8 cellular contexts compared by ENCODE assay signal in the genomic region with DNA sequence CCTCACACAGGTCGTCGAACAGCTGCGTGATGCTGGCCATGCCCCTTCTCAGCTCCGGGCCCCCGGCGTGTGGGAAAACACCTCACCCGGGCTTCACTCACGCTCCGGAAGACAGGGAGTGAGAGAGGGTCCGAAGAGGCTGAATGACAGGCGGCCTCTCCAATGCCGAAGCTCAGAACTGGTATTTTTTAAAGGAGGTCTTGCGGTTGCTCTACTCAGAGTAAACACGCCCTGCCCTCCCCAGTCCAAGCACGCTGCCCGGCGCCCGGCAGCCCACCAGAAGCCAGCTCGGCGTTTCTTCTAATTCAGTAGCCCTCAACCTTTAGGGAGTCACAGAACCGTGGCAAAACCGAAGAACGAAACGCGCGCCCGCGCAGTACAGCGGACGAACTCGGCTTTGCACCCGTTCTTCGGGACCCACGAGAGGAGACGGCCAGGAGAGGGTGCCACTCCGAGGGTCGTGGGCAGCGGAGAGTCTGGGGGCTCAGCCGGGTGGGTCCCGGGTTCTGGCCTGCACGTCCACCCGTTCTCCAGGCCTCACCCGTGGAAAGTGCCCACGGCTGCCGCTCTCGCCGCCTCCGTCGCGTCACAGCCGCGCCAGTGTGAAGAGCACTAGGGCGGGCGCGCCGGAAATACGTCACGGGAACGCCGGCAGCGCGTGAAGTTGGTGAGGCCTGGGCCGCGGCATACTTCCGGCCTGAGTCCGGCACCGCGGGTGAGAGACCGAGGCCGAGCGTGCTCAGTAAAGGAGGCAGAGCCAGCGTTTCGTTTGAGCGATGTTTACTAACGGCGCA. TPM values are rescaled to one million over a fixed set of nuclear protein-coding genes. Genes with fewer than 3 reads are reported as not detected.
DNase-seq lines count a peak whose midpoint lies in the region; ATAC-seq and TF ChIP-seq lines count a peak whose summit lies in the region.

A gene with protein sequence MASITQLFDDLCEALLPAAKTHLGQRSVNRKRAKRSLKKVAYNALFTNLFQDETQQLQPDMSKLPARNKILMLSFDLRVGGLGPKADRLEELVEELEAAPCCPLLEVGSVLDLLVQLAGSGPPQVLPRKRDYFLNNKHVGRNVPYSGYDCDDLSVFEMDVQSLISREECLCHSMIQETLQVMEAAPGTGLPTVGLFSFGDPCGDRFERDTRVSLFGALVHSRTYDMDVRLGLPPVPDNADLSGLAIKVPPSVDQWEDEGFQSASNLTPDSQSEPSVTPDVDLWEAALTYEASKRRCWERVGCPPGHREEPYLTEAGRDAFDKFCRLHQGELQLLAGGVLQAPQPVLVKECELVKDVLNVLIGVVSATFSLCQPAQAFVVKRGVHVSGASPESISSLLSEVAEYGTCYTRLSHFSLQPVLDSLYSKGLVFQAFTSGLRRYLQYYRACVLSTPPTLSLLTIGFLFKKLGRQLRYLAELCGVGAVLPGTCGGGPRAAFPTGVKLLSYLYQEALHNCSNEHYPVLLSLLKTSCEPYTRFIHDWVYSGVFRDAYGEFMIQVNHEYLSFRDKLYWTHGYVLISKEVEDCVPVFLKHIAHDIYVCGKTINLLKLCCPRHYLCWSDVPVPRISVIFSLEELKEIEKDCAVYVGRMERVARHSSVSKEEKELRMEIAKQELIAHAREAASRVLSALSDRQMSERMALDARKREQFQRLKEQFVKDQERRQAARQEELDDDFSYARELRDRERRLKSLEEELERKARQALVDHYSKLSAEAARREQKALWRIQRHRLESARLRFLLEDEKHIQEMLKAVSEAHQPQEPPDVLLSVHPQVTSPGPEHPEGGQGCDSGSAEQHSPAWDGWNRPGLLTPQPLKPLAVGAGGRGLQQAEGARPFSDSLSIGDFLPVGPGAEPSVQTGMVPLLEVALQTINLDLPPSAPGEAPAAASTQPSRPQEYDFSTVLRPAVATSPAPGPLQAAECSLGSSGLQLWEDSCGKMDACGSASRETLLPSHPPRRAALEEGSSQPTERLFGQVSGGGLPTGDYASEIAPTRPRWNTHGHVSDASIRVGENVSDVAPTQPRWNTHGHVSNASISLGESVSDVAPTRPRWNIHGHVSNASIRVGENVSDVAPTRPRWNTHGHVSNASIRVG (N-terminal part only) (minus strand): TSS at position 604 of the 794 bp plus-strand sequence. CDS start 564 bp downstream, at position 40.

- peak within 1 kb of the TSS; percentile 99 for H3K4me3 Mint-ChIP-seq in progenitor cell of endocrine pancreas (ENCODE audit: low read depth)

- H3K4me1 ChIP-seq in adrenal gland (replicated peaks in 1 of 2) (peaks cover 35 to 44% of the 10 kb centered on the region in 2 donors), heart right ventricle (peaks cover 34 to 65% (median 51%) of the 10 kb centered on the region in 9 donors), upper lobe of right lung (peaks cover 45% of the 10 kb centered on the region)

- H3K36me3 ChIP-seq in adrenal gland (replicated peaks in 1 of 2) (peaks cover 0 to 16% of the 10 kb centered on the region in 2 donors), heart right ventricle (peaks cover 0 to 42% (median 8%) of the 10 kb centered on the region in 9 donors), upper lobe of right lung (peaks cover 33% of the 10 kb centered on the region)

- H3K9me3 ChIP-seq in adrenal gland (replicated peaks in 1 of 3) (no peaks in the 10 kb centered on the region), heart right ventricle (no peaks in the 10 kb centered on the region), upper lobe of right lung (no peaks in the 10 kb centered on the region)

- no peaks in the 10 kb centered on the region for H3K9me3 Mint-ChIP-seq in progenitor cell of endocrine pancreas (ENCODE audit: low read depth)

- peak; percentile 70 to 77 for TF ChIP-seq POLR2A in adrenal gland (IDR thresholded peaks at IDR 0.05)

- peak within 1 kb of the TSS; percentile 96 for H3K27ac Mint-ChIP-seq in progenitor cell of endocrine pancreas

- no peaks in the 10 kb centered on the region for H3K27me3 ChIP-seq in adrenal gland
- H3K27me3 ChIP-seq in heart right ventricle, result no peaks in the 10 kb centered on the region
- H3K27me3 ChIP-seq in upper lobe of right lung, result no peaks in the 10 kb centered on the region

- H3K4me1 Mint-ChIP-seq in progenitor cell of endocrine pancreas (ENCODE audit: low read depth), result peaks cover 26% of the 10 kb centered on the region

- TF ChIP-seq CTCF in GM10266 (IDR thresholded peaks at IDR 0.05; ENCODE audit: control insufficient read depth, insufficient read depth, low read depth, missing control alignments), result peak; percentile 1
- TF ChIP-seq CTCF in adrenal gland (IDR thresholded peaks at IDR 0.05), result peak; percentile 6 to 64 (median 44)
- TF ChIP-seq CTCF in heart right ventricle (IDR thresholded peaks at IDR 0.05), result peak in 3 of 9 donors; percentile 40 to 41 (median 40)
- peak; percentile 40 for TF ChIP-seq CTCF in progenitor cell of endocrine pancreas (IDR thresholded peaks at IDR 0.05; ENCODE audit: unreplicated experiment)
- peak; percentile 21 for TF ChIP-seq CTCF in upper lobe of right lung (IDR thresholded peaks at IDR 0.05)

- intact Hi-C loops in adrenal gland (cut with DNase I) (no loop called here), heart right ventricle (cut with DNase I) (loop anchor here in 5 of 10 donors (2.0 to 10.0 kb wide), 4 partner anchors 98 to 378 kb away; a partner anchor contains a TSS), upper lobe of right lung (cut with DNase I) (no loop called here)

- peak; percentile 95 for DNase-seq in GM10266 (ENCODE audit: extremely low spot score)
- peak; percentile 83 for DNase-seq in NCI-H1105 treated with DMSO at 0.1 percent for 48 hours (lab: John Stamatoyannopoulos, UW)
- DNase-seq in T-helper 1 cell, result peak; percentile 81 to 93 (median 88)
- DNase-seq in adrenal gland, result peak; percentile 91 to 98 (median 95)
- peak; percentile 95 for DNase-seq in heart right ventricle
- DNase-seq in progenitor cell of endocrine pancreas (ENCODE audit: low spot score, unreplicated experiment), result peak; percentile 79
- peak; percentile 98 for DNase-seq in upper lobe of right lung

- H3K27ac ChIP-seq in adrenal gland (peak within 1 kb of the TSS; percentile 80 to 96 (median 89)), heart right ventricle (peak within 1 kb of the TSS; percentile 28 to 96 (median 86)), upper lobe of right lung (peak within 1 kb of the TSS; percentile 88)

- H3K36me3 Mint-ChIP-seq in progenitor cell of endocrine pancreas (ENCODE audit: insufficient read depth), result peaks cover 4% of the 10 kb centered on the region

- ATAC-seq in HG02623 (IDR thresholded peaks at IDR 0.05; ENCODE audit: unreplicated experiment) (peak; percentile 75), heart right ventricle (peak; percentile 90 to 96 (median 94)), upper lobe of right lung (peak; percentile 92)

- 0 to 1% (median 0%) methylated on average over 16 to 76 of the region's 76 CpGs for WGBS in adrenal gland, 4 donors
- 0 to 1% methylated on average over 76 of the region's 76 CpGs for WGBS in heart right ventricle, 2 donors

- H3K27me3 Mint-ChIP-seq in progenitor cell of endocrine pancreas, result no peaks in the 10 kb centered on the region

- H3K4me3 ChIP-seq in adrenal gland (peak within 1 kb of the TSS; percentile 63 to 95 (median 93)), heart right ventricle (peak within 1 kb of the TSS; percentile 68 to 100 (median 77)), upper lobe of right lung (peak within 1 kb of the TSS; percentile 87)

RNA-seq across cellular contexts. Expression of the gene that starts here (rescaled TPM):
- total RNA-seq in adrenal gland, result 10 to 100 TPM; 23.6 to 64.8 (median 47.4) TPM
- 100 to 1,000 TPM in 2 of 3 donors, 1 to 10 TPM in 1; 8.3 to 171 (median 111) TPM for polyA plus RNA-seq in adrenal gland
- 10 to 100 TPM; 15.5 to 23.3 (median 18.5) TPM for total RNA-seq in heart right ventricle
- polyA plus RNA-seq in heart right ventricle, result 10 to 100 TPM; 14.2 to 40.7 TPM
- total RNA-seq in progenitor cell of endocrine pancreas, result 62.0 and 70.9 TPM in 2 replicates
- 51.3 TPM for total RNA-seq in upper lobe of right lung

Comparison
In these comparisons a context has a peak if more than half of its experiments do, and no peak if none do; other contexts are left out.
1. Peak in every context shown above with its lines: DNase-seq, ATAC-seq, H3K4me3 ChIP-seq and H3K27ac ChIP-seq.